In the genomic region with DNA sequence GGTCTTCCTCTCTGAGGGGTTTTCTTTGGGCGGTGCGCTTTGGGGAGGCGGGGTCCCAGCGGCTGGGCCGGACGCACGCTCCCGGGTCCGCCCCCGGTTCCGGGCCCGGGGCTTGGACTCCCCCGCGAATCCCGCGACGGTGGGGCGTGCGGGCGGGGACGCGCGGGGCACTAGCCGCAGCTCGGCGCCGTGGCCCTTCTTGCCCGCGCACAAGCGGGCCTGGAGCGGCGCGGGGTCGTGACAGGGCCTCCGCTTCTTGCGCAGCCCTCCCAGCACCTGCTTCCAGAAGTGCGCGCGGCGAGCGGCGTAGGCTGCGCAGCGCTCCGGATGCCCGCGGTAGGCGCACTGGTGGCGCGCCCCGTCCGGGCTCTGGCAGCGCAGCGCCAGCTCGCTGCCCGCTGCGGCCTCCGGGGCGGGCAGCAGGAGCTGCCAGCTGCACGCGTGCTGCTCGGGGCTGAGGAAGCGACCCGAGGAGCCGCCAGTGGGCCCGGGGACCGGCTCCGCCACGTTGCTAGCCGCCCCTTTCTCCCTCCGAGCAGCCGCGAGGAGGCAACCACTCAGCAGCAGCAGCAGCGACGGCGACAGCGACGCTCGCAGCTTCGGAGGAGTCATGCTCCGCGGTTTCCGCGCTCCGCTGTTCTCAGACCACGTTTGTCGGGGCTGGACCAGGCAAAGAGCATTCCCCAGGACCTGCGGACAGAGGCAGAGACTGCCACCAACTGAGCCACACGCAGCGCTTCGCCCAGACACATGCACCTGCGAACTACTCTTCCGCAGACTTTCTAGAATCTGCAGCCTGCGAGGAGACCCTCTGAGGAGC, we compare ENCODE assay signal across 1 cellular context.
TF ChIP-seq lines count a peak whose summit lies in the region.

No MANE protein-coding gene starts in this region.

TF ChIP-seq in HepG2, 621 proteins besides CTCF, POLR2A, EP300 and RAD21 (continued from another document and continues in another):
- TF ChIP-seq, protein P1, sequence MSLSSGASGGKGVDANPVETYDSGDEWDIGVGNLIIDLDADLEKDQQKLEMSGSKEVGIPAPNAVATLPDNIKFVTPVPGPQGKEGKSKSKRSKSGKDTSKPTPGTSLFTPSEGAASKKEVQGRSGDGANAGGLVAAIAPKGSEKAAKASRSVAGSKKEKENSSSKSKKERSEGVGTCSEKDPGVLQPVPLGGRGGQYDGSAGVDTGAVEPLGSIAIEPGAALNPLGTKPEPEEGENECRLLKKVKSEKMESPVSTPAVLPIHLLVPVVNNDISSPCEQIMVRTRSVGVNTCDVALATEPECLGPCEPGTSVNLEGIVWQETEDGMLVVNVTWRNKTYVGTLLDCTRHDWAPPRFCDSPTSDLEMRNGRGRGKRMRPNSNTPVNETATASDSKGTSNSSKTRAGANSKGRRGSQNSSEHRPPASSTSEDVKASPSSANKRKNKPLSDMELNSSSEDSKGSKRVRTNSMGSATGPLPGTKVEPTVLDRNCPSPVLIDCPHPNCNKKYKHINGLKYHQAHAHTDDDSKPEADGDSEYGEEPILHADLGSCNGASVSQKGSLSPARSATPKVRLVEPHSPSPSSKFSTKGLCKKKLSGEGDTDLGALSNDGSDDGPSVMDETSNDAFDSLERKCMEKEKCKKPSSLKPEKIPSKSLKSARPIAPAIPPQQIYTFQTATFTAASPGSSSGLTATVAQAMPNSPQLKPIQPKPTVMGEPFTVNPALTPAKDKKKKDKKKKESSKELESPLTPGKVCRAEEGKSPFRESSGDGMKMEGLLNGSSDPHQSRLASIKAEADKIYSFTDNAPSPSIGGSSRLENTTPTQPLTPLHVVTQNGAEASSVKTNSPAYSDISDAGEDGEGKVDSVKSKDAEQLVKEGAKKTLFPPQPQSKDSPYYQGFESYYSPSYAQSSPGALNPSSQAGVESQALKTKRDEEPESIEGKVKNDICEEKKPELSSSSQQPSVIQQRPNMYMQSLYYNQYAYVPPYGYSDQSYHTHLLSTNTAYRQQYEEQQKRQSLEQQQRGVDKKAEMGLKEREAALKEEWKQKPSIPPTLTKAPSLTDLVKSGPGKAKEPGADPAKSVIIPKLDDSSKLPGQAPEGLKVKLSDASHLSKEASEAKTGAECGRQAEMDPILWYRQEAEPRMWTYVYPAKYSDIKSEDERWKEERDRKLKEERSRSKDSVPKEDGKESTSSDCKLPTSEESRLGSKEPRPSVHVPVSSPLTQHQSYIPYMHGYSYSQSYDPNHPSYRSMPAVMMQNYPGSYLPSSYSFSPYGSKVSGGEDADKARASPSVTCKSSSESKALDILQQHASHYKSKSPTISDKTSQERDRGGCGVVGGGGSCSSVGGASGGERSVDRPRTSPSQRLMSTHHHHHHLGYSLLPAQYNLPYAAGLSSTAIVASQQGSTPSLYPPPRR (CRISPR knock-in tag; IDR thresholded peaks at IDR 0.05; ENCODE audit: borderline replicate concordance) = no peak
- peak; percentile 64; the same call in 1 of the 2 replicates for TF ChIP-seq ZNF225 (CRISPR knock-in tag; IDR thresholded peaks at IDR 0.05)
- TF ChIP-seq, protein P2, sequence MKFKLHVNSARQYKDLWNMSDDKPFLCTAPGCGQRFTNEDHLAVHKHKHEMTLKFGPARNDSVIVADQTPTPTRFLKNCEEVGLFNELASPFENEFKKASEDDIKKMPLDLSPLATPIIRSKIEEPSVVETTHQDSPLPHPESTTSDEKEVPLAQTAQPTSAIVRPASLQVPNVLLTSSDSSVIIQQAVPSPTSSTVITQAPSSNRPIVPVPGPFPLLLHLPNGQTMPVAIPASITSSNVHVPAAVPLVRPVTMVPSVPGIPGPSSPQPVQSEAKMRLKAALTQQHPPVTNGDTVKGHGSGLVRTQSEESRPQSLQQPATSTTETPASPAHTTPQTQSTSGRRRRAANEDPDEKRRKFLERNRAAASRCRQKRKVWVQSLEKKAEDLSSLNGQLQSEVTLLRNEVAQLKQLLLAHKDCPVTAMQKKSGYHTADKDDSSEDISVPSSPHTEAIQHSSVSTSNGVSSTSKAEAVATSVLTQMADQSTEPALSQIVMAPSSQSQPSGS (CRISPR knock-in tag; IDR thresholded peaks at IDR 0.05) = peak; percentile 64
- TF ChIP-seq HNRNPLL (IDR thresholded peaks at IDR 0.05; ENCODE audit: low read depth, low read length, poor library complexity, severe bottlenecking) = peak; percentile 100
- TF ChIP-seq SIN3A (IDR thresholded peaks at IDR 0.05; ENCODE audit: borderline replicate concordance, low read depth, low read length) = peak; percentile 27; the same call in 1 of the 2 replicates
- TF ChIP-seq, protein P3, sequence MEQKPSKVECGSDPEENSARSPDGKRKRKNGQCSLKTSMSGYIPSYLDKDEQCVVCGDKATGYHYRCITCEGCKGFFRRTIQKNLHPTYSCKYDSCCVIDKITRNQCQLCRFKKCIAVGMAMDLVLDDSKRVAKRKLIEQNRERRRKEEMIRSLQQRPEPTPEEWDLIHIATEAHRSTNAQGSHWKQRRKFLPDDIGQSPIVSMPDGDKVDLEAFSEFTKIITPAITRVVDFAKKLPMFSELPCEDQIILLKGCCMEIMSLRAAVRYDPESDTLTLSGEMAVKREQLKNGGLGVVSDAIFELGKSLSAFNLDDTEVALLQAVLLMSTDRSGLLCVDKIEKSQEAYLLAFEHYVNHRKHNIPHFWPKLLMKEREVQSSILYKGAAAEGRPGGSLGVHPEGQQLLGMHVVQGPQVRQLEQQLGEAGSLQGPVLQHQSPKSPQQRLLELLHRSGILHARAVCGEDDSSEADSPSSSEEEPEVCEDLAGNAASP (CRISPR knock-in tag; IDR thresholded peaks at IDR 0.05; ENCODE audit: borderline replicate concordance) = peak; percentile 53
- no peak for TF ChIP-seq ZNF850 (CRISPR knock-in tag; conservative IDR thresholded peaks at IDR 0.05)
- TF ChIP-seq ZNF335 (CRISPR knock-in tag; IDR thresholded peaks at IDR 0.05) = no peak
- peak; percentile 42 for TF ChIP-seq NCOA2 (CRISPR knock-in tag; IDR thresholded peaks at IDR 0.05)
- TF ChIP-seq, protein P4, sequence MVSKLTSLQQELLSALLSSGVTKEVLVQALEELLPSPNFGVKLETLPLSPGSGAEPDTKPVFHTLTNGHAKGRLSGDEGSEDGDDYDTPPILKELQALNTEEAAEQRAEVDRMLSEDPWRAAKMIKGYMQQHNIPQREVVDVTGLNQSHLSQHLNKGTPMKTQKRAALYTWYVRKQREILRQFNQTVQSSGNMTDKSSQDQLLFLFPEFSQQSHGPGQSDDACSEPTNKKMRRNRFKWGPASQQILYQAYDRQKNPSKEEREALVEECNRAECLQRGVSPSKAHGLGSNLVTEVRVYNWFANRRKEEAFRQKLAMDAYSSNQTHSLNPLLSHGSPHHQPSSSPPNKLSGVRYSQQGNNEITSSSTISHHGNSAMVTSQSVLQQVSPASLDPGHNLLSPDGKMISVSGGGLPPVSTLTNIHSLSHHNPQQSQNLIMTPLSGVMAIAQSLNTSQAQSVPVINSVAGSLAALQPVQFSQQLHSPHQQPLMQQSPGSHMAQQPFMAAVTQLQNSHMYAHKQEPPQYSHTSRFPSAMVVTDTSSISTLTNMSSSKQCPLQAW (CRISPR knock-in tag; IDR thresholded peaks at IDR 0.05) = peak; percentile 48; the same call in 1 of the 2 replicates
- TF ChIP-seq NR2C2 (CRISPR knock-in tag; IDR thresholded peaks at IDR 0.05; ENCODE audit: borderline replicate concordance) = peak; percentile 39; the same call in 1 of the 2 replicates
- TF ChIP-seq HMG20B (CRISPR knock-in tag; conservative IDR thresholded peaks at IDR 0.05) = peak; percentile 49; the same call in 1 of the 2 replicates
- TF ChIP-seq, protein P5, sequence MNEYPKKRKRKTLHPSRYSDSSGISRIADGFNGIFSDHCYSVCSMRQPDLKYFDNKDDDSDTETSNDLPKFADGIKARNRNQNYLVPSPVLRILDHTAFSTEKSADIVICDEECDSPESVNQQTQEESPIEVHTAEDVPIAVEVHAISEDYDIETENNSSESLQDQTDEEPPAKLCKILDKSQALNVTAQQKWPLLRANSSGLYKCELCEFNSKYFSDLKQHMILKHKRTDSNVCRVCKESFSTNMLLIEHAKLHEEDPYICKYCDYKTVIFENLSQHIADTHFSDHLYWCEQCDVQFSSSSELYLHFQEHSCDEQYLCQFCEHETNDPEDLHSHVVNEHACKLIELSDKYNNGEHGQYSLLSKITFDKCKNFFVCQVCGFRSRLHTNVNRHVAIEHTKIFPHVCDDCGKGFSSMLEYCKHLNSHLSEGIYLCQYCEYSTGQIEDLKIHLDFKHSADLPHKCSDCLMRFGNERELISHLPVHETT (CRISPR knock-in tag; conservative IDR thresholded peaks at IDR 0.05) = 0 out of 2 replicates have a peak, but pooled peaks have one; percentile 42
- TF ChIP-seq ZNF510 (CRISPR knock-in tag; IDR thresholded peaks at IDR 0.05; ENCODE audit: low read depth) = 0 out of 2 replicates have a peak, but pooled peaks have one; percentile 45
- TF ChIP-seq ZNF564 (CRISPR knock-in tag; IDR thresholded peaks at IDR 0.05) = peak; percentile 90; the same call in 1 of the 2 replicates
- TF ChIP-seq, protein P6, sequence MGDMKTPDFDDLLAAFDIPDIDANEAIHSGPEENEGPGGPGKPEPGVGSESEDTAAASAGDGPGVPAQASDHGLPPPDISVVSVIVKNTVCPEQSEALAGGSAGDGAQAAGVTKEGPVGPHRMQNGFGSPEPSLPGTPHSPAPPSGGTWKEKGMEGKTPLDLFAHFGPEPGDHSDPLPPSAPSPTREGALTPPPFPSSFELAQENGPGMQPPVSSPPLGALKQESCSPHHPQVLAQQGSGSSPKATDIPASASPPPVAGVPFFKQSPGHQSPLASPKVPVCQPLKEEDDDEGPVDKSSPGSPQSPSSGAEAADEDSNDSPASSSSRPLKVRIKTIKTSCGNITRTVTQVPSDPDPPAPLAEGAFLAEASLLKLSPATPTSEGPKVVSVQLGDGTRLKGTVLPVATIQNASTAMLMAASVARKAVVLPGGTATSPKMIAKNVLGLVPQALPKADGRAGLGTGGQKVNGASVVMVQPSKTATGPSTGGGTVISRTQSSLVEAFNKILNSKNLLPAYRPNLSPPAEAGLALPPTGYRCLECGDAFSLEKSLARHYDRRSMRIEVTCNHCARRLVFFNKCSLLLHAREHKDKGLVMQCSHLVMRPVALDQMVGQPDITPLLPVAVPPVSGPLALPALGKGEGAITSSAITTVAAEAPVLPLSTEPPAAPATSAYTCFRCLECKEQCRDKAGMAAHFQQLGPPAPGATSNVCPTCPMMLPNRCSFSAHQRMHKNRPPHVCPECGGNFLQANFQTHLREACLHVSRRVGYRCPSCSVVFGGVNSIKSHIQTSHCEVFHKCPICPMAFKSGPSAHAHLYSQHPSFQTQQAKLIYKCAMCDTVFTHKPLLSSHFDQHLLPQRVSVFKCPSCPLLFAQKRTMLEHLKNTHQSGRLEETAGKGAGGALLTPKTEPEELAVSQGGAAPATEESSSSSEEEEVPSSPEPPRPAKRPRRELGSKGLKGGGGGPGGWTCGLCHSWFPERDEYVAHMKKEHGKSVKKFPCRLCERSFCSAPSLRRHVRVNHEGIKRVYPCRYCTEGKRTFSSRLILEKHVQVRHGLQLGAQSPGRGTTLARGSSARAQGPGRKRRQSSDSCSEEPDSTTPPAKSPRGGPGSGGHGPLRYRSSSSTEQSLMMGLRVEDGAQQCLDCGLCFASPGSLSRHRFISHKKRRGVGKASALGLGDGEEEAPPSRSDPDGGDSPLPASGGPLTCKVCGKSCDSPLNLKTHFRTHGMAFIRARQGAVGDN (CRISPR knock-in tag; IDR thresholded peaks at IDR 0.05) = peak; percentile 98
- TF ChIP-seq KDM3A (CRISPR knock-in tag; IDR thresholded peaks at IDR 0.05; ENCODE audit: low read depth) = peak; percentile 58
- TF ChIP-seq NCOR1 (IDR thresholded peaks at IDR 0.05; ENCODE audit: borderline replicate concordance, low read length) = no peak
- TF ChIP-seq, protein P7, sequence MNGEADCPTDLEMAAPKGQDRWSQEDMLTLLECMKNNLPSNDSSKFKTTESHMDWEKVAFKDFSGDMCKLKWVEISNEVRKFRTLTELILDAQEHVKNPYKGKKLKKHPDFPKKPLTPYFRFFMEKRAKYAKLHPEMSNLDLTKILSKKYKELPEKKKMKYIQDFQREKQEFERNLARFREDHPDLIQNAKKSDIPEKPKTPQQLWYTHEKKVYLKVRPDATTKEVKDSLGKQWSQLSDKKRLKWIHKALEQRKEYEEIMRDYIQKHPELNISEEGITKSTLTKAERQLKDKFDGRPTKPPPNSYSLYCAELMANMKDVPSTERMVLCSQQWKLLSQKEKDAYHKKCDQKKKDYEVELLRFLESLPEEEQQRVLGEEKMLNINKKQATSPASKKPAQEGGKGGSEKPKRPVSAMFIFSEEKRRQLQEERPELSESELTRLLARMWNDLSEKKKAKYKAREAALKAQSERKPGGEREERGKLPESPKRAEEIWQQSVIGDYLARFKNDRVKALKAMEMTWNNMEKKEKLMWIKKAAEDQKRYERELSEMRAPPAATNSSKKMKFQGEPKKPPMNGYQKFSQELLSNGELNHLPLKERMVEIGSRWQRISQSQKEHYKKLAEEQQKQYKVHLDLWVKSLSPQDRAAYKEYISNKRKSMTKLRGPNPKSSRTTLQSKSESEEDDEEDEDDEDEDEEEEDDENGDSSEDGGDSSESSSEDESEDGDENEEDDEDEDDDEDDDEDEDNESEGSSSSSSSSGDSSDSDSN (CRISPR knock-in tag; IDR thresholded peaks at IDR 0.05) = peak; percentile 100
- TF ChIP-seq ZNF296 (CRISPR knock-in tag; conservative IDR thresholded peaks at IDR 0.05) = peak; percentile 81; the same call in 1 of the 2 replicates
- no peak for TF ChIP-seq NBN (conservative IDR thresholded peaks at IDR 0.05)
- TF ChIP-seq, protein P8, sequence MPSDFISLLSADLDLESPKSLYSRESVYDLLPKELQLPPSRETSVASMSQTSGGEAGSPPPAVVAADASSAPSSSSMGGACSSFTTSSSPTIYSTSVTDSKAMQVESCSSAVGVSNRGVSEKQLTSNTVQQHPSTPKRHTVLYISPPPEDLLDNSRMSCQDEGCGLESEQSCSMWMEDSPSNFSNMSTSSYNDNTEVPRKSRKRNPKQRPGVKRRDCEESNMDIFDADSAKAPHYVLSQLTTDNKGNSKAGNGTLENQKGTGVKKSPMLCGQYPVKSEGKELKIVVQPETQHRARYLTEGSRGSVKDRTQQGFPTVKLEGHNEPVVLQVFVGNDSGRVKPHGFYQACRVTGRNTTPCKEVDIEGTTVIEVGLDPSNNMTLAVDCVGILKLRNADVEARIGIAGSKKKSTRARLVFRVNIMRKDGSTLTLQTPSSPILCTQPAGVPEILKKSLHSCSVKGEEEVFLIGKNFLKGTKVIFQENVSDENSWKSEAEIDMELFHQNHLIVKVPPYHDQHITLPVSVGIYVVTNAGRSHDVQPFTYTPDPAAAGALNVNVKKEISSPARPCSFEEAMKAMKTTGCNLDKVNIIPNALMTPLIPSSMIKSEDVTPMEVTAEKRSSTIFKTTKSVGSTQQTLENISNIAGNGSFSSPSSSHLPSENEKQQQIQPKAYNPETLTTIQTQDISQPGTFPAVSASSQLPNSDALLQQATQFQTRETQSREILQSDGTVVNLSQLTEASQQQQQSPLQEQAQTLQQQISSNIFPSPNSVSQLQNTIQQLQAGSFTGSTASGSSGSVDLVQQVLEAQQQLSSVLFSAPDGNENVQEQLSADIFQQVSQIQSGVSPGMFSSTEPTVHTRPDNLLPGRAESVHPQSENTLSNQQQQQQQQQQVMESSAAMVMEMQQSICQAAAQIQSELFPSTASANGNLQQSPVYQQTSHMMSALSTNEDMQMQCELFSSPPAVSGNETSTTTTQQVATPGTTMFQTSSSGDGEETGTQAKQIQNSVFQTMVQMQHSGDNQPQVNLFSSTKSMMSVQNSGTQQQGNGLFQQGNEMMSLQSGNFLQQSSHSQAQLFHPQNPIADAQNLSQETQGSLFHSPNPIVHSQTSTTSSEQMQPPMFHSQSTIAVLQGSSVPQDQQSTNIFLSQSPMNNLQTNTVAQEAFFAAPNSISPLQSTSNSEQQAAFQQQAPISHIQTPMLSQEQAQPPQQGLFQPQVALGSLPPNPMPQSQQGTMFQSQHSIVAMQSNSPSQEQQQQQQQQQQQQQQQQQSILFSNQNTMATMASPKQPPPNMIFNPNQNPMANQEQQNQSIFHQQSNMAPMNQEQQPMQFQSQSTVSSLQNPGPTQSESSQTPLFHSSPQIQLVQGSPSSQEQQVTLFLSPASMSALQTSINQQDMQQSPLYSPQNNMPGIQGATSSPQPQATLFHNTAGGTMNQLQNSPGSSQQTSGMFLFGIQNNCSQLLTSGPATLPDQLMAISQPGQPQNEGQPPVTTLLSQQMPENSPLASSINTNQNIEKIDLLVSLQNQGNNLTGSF (CRISPR knock-in tag; IDR thresholded peaks at IDR 0.05) = no peak; the same call in 1 of the 2 replicates
